In genomic region chr13:50940509-50940908, GRCh38 we compare ENCODE assay signal across 25 cellular contexts. TPM values are rescaled to one million over a fixed set of nuclear protein-coding genes. Genes with fewer than 3 reads are reported as not detected.
DNase-seq lines count a peak whose midpoint lies in the region; ATAC-seq, FAIRE-seq and TF ChIP-seq lines count a peak whose summit lies in the region.
"Had no signal": no experiment of that assay in that cellular context is flagged by ENCODE, and none has a peak within 500 bp of the region (broad histone marks: within the 10 kb centered on the region; RNA-seq: fewer than 3 reads in every experiment).

No MANE protein-coding gene starts in this region.

- no peaks in the 10 kb centered on the region for H4K20me1 ChIP-seq in HepG2 (ENCODE audit: insufficient read depth, low read length)
- H4K20me1 ChIP-seq in osteoblast (ENCODE audit: insufficient read depth, low read length) = no peaks in the 10 kb centered on the region

- peaks cover 7% of the 10 kb centered on the region for H3K4me1 Mint-ChIP-seq in T-helper 17 cell

- H3K9me3 ChIP-seq in HepG2 (ENCODE audit: low read length) = peaks cover 6% of the 10 kb centered on the region
- no peaks in the 10 kb centered on the region for H3K9me3 ChIP-seq in right lobe of liver
- H3K9me3 ChIP-seq in T-helper 17 cell (ENCODE audit: control insufficient read depth, low read length, poor library complexity, severe bottlenecking) = no peaks in the 10 kb centered on the region
- no peaks in the 10 kb centered on the region for H3K9me3 ChIP-seq in osteoblast (ENCODE audit: low read depth, low read length)

- H3K27ac Mint-ChIP-seq in T-helper 17 cell = peak overlapping the region; percentile 72
- H3K27ac Mint-ChIP-seq: CD4-positive, alpha-beta T cell; HFFc6 had no signal

- H3K4me3 Mint-ChIP-seq in T-helper 17 cell = no peak overlapping the region
- H3K4me3 Mint-ChIP-seq: CD4-positive, alpha-beta T cell; HFFc6 had no signal

- in situ Hi-C loops in HepG2 (cut with HindIII; ENCODE audit: extremely low pct_ligation_motif_present, low pct_unique_long_range_greater_than_20kb) = no loop called here

- no peak overlapping the region for H3K4me2 ChIP-seq in HepG2 (ENCODE audit: low read depth, low read length)
- no peak overlapping the region for H3K4me2 ChIP-seq in osteoblast (ENCODE audit: insufficient read depth, low read length)
- H3K4me2 ChIP-seq: BLaER1 had no signal

- no peak for TF ChIP-seq RAD21 in HepG2 (CRISPR knock-in tag; IDR thresholded peaks at IDR 0.05)

- H2AFZ ChIP-seq in HepG2 (ENCODE audit: low read length) (no peak overlapping the region), osteoblast (ENCODE audit: low read length) (no peak overlapping the region)

- no peak overlapping the region for H3K27ac ChIP-seq in HepG2 (ENCODE audit: extremely low read length, insufficient read depth, low read length)
- H3K27ac ChIP-seq in right lobe of liver = no peak overlapping the region
- H3K27ac ChIP-seq in osteoblast (ENCODE audit: low read depth, low read length) = no peak overlapping the region
- H3K27ac ChIP-seq: BLaER1, SK-N-MC had no signal

- H3K27me3 ChIP-seq in HepG2 (ENCODE audit: control insufficient read depth in 1 of 2, insufficient read depth in 2 of 2, low read length in 2 of 2) (no peaks in the 10 kb centered on the region), right lobe of liver (no peaks in the 10 kb centered on the region), osteoblast (ENCODE audit: insufficient read depth, low read length) (no peaks in the 10 kb centered on the region)
- H3K27me3 ChIP-seq: BLaER1 had no signal

- peak in 1 of 2 experiments; percentile 50; a peak in 2 of 4 replicates for TF ChIP-seq EP300 in HepG2 (IDR thresholded peaks at IDR 0.05; ENCODE audit: low read depth in 2 of 2, low read length in 2 of 2)
- TF ChIP-seq EP300 in HepG2 (CRISPR knock-in tag; IDR thresholded peaks at IDR 0.05; ENCODE audit: borderline replicate concordance) = no peak

- intact Hi-C loops in HepG2 (cut with micrococcal nuclease; ENCODE audit: unreplicated experiment) = no loop called here
- intact Hi-C loops in right lobe of liver (cut with DNase I) = no loop called here

- BruUV-seq in HepG2 (replicated peaks; lab: Mats Ljungman, UMichigan) = no TSS peak

- POLR2A ChIA-PET in HepG2 (lab: Yijun Ruan, JAX) = no interaction called here

- peak; percentile 86 for ATAC-seq in HepG2
- ATAC-seq in right lobe of liver = no peak
- no peak for ATAC-seq in T-helper 17 cell
- ATAC-seq in GM19328 (IDR thresholded peaks at IDR 0.05; ENCODE audit: unreplicated experiment) = no peak
- ATAC-seq in GM18517 (IDR thresholded peaks at IDR 0.05; ENCODE audit: unreplicated experiment) = no peak

- TF ChIP-seq POLR2A in HepG2 (IDR thresholded peaks at IDR 0.05; ENCODE audit: insufficient read depth in 1 of 2, low read depth in 2 of 2, low read length in 2 of 2) (no peak), right lobe of liver (IDR thresholded peaks at IDR 0.05) (no peak)

- CTCF ChIA-PET in HepG2 (lab: Yijun Ruan, JAX; ENCODE audit: low intra/inter-chr PET ratio, low total read pairs) = no interaction called here

- 8% methylated on average over 2 of the region's 2 CpGs for WGBS in HepG2 (ENCODE audit: low lambda C conversion rate)
- 68% methylated on average over 2 of the region's 2 CpGs for WGBS in right lobe of liver (ENCODE audit: insufficient coverage, low coverage, low lambda C conversion rate, missing lambda C conversion rate)

- FAIRE-seq in HepG2 (lab: Jason Lieb, UNC) = peak; percentile 65
- FAIRE-seq: GM18507, HTR-8/SVneo, RCC 7860 had no signal

- H3K79me2 ChIP-seq in HepG2 (ENCODE audit: insufficient read depth, low read length) (no peaks in the 10 kb centered on the region), osteoblast (ENCODE audit: insufficient read depth, low read length) (no peaks in the 10 kb centered on the region)

- peaks cover 0 to 10% of the 10 kb centered on the region in 2 experiments; a peak in 3 of 5 replicates for H3K36me3 ChIP-seq in HepG2 (replicated peaks in 1 of 2; ENCODE audit: control insufficient read depth in 1 of 2, insufficient read depth in 2 of 2, low read length in 2 of 2)
- peaks cover 0 to under 1% (median 0%) of the 10 kb centered on the region in 4 donors for H3K36me3 ChIP-seq in right lobe of liver
- H3K36me3 ChIP-seq in osteoblast (ENCODE audit: insufficient read depth, low read length) = peaks cover 9% of the 10 kb centered on the region

- no peak overlapping the region for H3K9ac ChIP-seq in HepG2 (ENCODE audit: insufficient read depth, low read depth, low read length)
- H3K9ac ChIP-seq: BLaER1 had no signal

- peaks cover 18% of the 10 kb centered on the region for H3K36me3 Mint-ChIP-seq in T-helper 17 cell (ENCODE audit: low read depth)

- peak; percentile 55 for DNase-seq in NCI-H146 (lab: John Stamatoyannopoulos, UW)
- DNase-seq in NCI-H146 treated with DMSO at 0.1 percent for 48 hours (lab: John Stamatoyannopoulos, UW; ENCODE audit: unreplicated experiment) = no peak
- peak; percentile 74 for DNase-seq in HepG2 (ENCODE audit: low spot score)
- DNase-seq in right lobe of liver = no peak
- no peak for DNase-seq in T-helper 17 cell
- no peak for DNase-seq in osteoblast (ENCODE audit: insufficient read length, low spot score, missing footprints)
- DNase-seq: CD4-positive, alpha-beta T cell; COR-L47; DMS 273 treated with DMSO at 0.1 percent for 48 hours; GOT3; HFFc6; IMR-90; KG1; MM.1S; NCI-H1694 treated with DMSO at 0.1 percent for 48 hours; NCI-H2227 treated with DMSO at 0.1 percent for 48 hours; SIG-M5 had no signal

- no peak for TF ChIP-seq CTCF in HepG2 (CRISPR knock-in tag; IDR thresholded peaks at IDR 0.05)
- TF ChIP-seq CTCF in right lobe of liver (IDR thresholded peaks at IDR 0.05) = no peak
- TF ChIP-seq CTCF in osteoblast (IDR thresholded peaks at IDR 0.05; ENCODE audit: extremely low read depth, low read depth, low read length) = no peak

- no peaks in the 10 kb centered on the region for H3K27me3 Mint-ChIP-seq in T-helper 17 cell
- H3K27me3 Mint-ChIP-seq: CD4-positive, alpha-beta T cell had no signal

- H3K4me1 ChIP-seq in HepG2 (ENCODE audit: insufficient read depth, low read length) = peaks cover 14% of the 10 kb centered on the region
- no peaks in the 10 kb centered on the region for H3K4me1 ChIP-seq in right lobe of liver
- no peaks in the 10 kb centered on the region for H3K4me1 ChIP-seq in osteoblast (ENCODE audit: insufficient read depth, low read length)
- H3K4me1 ChIP-seq: BLaER1, HAP-1 had no signal

- H3K4me3 ChIP-seq in HepG2 (replicated peaks in 1 of 3; ENCODE audit: insufficient read depth in 1 of 3, low read depth in 2 of 3, low read length in 3 of 3) (no peak overlapping the region), right lobe of liver (no peak overlapping the region), osteoblast (ENCODE audit: insufficient read depth, low read length) (no peak overlapping the region)
- H3K4me3 ChIP-seq: BLaER1, HAP-1, SK-N-MC had no signal

TF ChIP-seq in HepG2, 621 proteins besides CTCF, POLR2A, EP300 and RAD21 (continues in another document):
- TF ChIP-seq SMARCE1 (IDR thresholded peaks at IDR 0.05; ENCODE audit: borderline replicate concordance) = no peak

RNA-seq across cellular contexts. Expression of gene RNASEH2B, which starts 30.9 kb away (rescaled TPM):
- total RNA-seq in HepG2 (2016; rRNA removed; fragmentation: Illumina TruSeq; extraction: Trizol) (55.4 and 60.0 TPM in 2 replicates), right lobe of liver (10 to 100 TPM in 4 of 6 experiments, 1 to 10 TPM in 2; 9.9 to 19.8 (median 11.7) TPM), T-helper 17 cell (10 to 100 TPM; 64.2 to 66.0 TPM), osteoblast (47.4 and 66.9 TPM in 2 replicates)
- total RNA-seq in HepG2 (2016; cell fraction: cytosol; rRNA removed; fragmentation: Illumina TruSeq; extraction: Trizol; ENCODE audit: low read depth) = 91.2 and 92.3 TPM in 2 replicates
- 54.1 and 63.4 TPM in 2 replicates for total RNA-seq in HepG2 (2016; cell fraction: insoluble cytoplasmic fraction; rRNA removed; fragmentation: Illumina TruSeq; extraction: Trizol)
- total RNA-seq in HepG2 (2016; cell fraction: membrane; rRNA removed; fragmentation: Illumina TruSeq; extraction: Trizol) = 73.7 and 77.0 TPM in 2 replicates
- total RNA-seq in HepG2 (2016; cell fraction: nucleus; rRNA removed; fragmentation: Illumina TruSeq; extraction: Trizol) = 39.0 and 45.0 TPM in 2 replicates
- 11.4 and 17.2 TPM in 2 replicates for polyA plus RNA-seq in HepG2 (2011; rRNA removed)
- 4.6 and 7.0 TPM in 2 replicates for polyA plus RNA-seq in HepG2 (2011; cell fraction: cytosol; rRNA removed)
- polyA plus RNA-seq in HepG2 (2011; cell fraction: nucleus; rRNA removed) = 8.4 and 9.0 TPM in 2 replicates
- 18.6 and 20.3 TPM in 2 replicates for polyA plus RNA-seq in HepG2 (2012)
- polyA plus RNA-seq in HepG2 (2016; cell fraction: cytosol; fragmentation: Illumina TruSeq; extraction: Trizol; ENCODE audit: low read depth) = 48.3 and 56.0 TPM in 2 replicates
- polyA plus RNA-seq in HepG2 (2016; cell fraction: insoluble cytoplasmic fraction; fragmentation: Illumina TruSeq; extraction: Trizol; ENCODE audit: low read depth) = 54.7 and 55.2 TPM in 2 replicates
- 58.3 and 59.3 TPM in 2 replicates for polyA plus RNA-seq in HepG2 (2016; cell fraction: membrane; fragmentation: Illumina TruSeq; extraction: Trizol; ENCODE audit: low read depth)
- polyA plus RNA-seq in HepG2 (2016; cell fraction: nucleus; fragmentation: Illumina TruSeq; extraction: Trizol; ENCODE audit: insufficient read depth, low read depth) = 36.5 and 45.3 TPM in 2 replicates
- polyA minus RNA-seq in HepG2 (2011; rRNA and poly(A)+ RNA removed; ENCODE audit: low replicate concordance) = 6.6 and 14.1 TPM in 2 replicates
- 7.3 and 8.9 TPM in 2 replicates for polyA minus RNA-seq in HepG2 (2011; cell fraction: cytosol; rRNA and poly(A)+ RNA removed)
- polyA minus RNA-seq in HepG2 (2011; cell fraction: nucleus; rRNA and poly(A)+ RNA removed) = 51.9 and 53.7 TPM in 2 replicates

Comparison
In these comparisons a context has a peak if more than half of its experiments do, and no peak if none do; other contexts are left out.
1. DNase-seq: peak in NCI-H146 (single experiment) and HepG2 (single experiment); none in NCI-H146 treated with DMSO at 0.1 percent for 48 hours (single experiment), right lobe of liver (0 of 3), T-helper 17 cell (0 of 3) and osteoblast (single experiment).